Comparison of ENCODE assay signal across 11 cellular contexts in the genomic region with DNA sequence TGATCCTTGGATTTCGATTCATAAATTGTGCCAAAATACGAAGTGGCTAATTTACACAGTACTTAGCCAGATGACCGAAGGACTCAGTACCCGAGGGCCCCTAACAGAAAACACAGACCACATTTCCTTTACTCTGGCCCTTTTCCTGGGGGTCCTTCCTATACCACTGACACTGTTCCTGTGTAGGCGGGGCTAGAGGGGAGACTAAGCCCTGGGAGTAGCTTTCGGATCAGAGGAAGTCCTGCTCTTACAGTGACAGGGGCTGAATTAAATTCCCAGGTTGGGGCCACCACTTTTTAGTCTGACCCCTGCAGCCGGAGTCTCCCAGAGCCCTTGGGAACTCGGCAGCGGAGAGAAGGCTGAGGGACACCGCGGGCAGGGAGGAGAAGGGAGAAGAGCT. TPM values are rescaled to one million over a fixed set of nuclear protein-coding genes. Genes with fewer than 3 reads are reported as not detected.
DNase-seq lines count a peak whose midpoint lies in the region; ATAC-seq, FAIRE-seq and TF ChIP-seq lines count a peak whose summit lies in the region.
"Not testable (repeated sequence)": the region's sequence is repeated elsewhere in the genome, so short reads cannot be mapped to it uniquely, and the experiment has no call there.
"Had no signal": no experiment of that assay in that cellular context is flagged by ENCODE, and none has a peak within 500 bp of the region (broad histone marks: within the 10 kb centered on the region; RNA-seq: fewer than 3 reads in every experiment).

No MANE protein-coding gene starts in this region.

- peak; percentile 13 for ATAC-seq in HG02610 (IDR thresholded peaks at IDR 0.05; ENCODE audit: unreplicated experiment)
- ATAC-seq in activated CD8-positive, alpha-beta T cell treated with anti-CD3 and anti-CD28 coated beads for 36 hours, result peak; percentile 8
- ATAC-seq in foreskin keratinocyte; natural killer cell treated with Interleukin-12 subunit alpha and Interleukin-12 subunit beta and Interleukin-15 and Interleukin-18, amount 100 ng/mL, for 72 hours: not testable (repeated sequence)

- H3K27me3 ChIP-seq in CD4-positive, alpha-beta memory T cell (ENCODE audit: insufficient read depth, low read length); Karpas-422 (ENCODE audit: low read length); bronchial epithelial cell (ENCODE audit: control insufficient read depth, insufficient read depth, low read length); foreskin keratinocyte; smooth muscle cell (ENCODE audit: low read depth): not testable (repeated sequence)

- H3K4me3 ChIP-seq in CD4-positive, alpha-beta memory T cell (ENCODE audit: low read length in 2 of 2), result peak overlapping the region in 1 of 2 donors; percentile 52
- peak overlapping the region; percentile 63; the same call in 1 of the 2 replicates for H3K4me3 ChIP-seq in Karpas-422 (ENCODE audit: low read length)
- H3K4me3 ChIP-seq in bronchial epithelial cell (ENCODE audit: low read depth, low read length), result peak overlapping the region; percentile 28
- peak overlapping the region; percentile 43 for H3K4me3 ChIP-seq in smooth muscle cell

- H3K4me1 Mint-ChIP-seq in CD4-positive, alpha-beta memory T cell, result peaks cover 0 to 18% (median 11%) of the 10 kb centered on the region in 4 donors
- not testable (repeated sequence) for H3K4me1 Mint-ChIP-seq in activated CD8-positive, alpha-beta T cell treated with anti-CD3 and anti-CD28 coated beads for 36 hours (ENCODE audit: low read depth); natural killer cell treated with Interleukin-12 subunit alpha and Interleukin-12 subunit beta and Interleukin-15 and Interleukin-18, amount 100 ng/mL, for 72 hours (ENCODE audit: low read depth in 2 of 2)

- H3K9me3 ChIP-seq in CD4-positive, alpha-beta memory T cell (ENCODE audit: control insufficient read depth in 1 of 2, low read length in 2 of 2); Karpas-422 (ENCODE audit: low read length); smooth muscle cell (replicated peaks; ENCODE audit: low read depth): not testable (repeated sequence)

- not testable (repeated sequence) for TF ChIP-seq CTCF in activated CD8-positive, alpha-beta T cell treated with anti-CD3 and anti-CD28 coated beads for 36 hours (IDR thresholded peaks at IDR 0.05); bronchial epithelial cell (IDR thresholded peaks at IDR 0.05; ENCODE audit: insufficient read depth, low read length, severe bottlenecking); foreskin keratinocyte (conservative IDR thresholded peaks at IDR 0.05); smooth muscle cell (IDR thresholded peaks at IDR 0.05; ENCODE audit: borderline replicate concordance, insufficient read depth, poor library complexity, severe bottlenecking)

- 80% methylated on average over 9 of the region's 11 CpGs for WGBS in smooth muscle cell (ENCODE audit: low lambda C conversion rate)

- peak overlapping the region in 4 of 7 donors; percentile 89 to 94 (median 92) for H3K27ac Mint-ChIP-seq in CD4-positive, alpha-beta memory T cell
- H3K27ac Mint-ChIP-seq in activated CD8-positive, alpha-beta T cell treated with anti-CD3 and anti-CD28 coated beads for 36 hours, result peak overlapping the region; percentile 91
- H3K27ac Mint-ChIP-seq in natural killer cell treated with Interleukin-12 subunit alpha and Interleukin-12 subunit beta and Interleukin-15 and Interleukin-18, amount 100 ng/mL, for 72 hours, result peak overlapping the region in 1 of 2 donors; percentile 83

- not testable (repeated sequence) for H3K9me2 ChIP-seq in Karpas-422 (replicated peaks; ENCODE audit: insufficient read depth, low read length)

- H3K36me3 ChIP-seq in CD4-positive, alpha-beta memory T cell (ENCODE audit: insufficient read depth, low read length); Karpas-422 (ENCODE audit: insufficient read depth, low read length); bronchial epithelial cell (ENCODE audit: control insufficient read depth, insufficient read depth, low read length); smooth muscle cell (ENCODE audit: low read depth): not testable (repeated sequence)

- H2AFZ ChIP-seq in Karpas-422 (ENCODE audit: low read length); smooth muscle cell (ENCODE audit: low read depth): not testable (repeated sequence)

- intact Hi-C loops in CD4-positive, alpha-beta memory T cell (cut with micrococcal nuclease); activated CD8-positive, alpha-beta T cell treated with anti-CD3 and anti-CD28 coated beads for 36 hours (cut with micrococcal nuclease): not testable (repeated sequence)

- H3F3A ChIP-seq in smooth muscle cell (ENCODE audit: low read depth), result not testable (repeated sequence)

- not testable (repeated sequence) for H4K20me1 ChIP-seq in Karpas-422 (ENCODE audit: insufficient read depth, low read depth, low read length); smooth muscle cell (ENCODE audit: low read depth)

- H3K4me1 ChIP-seq in CD4-positive, alpha-beta memory T cell (ENCODE audit: insufficient read depth, low read length); Karpas-422 (ENCODE audit: low read length); foreskin keratinocyte; smooth muscle cell (ENCODE audit: low read depth): not testable (repeated sequence)

- not testable (repeated sequence) for H3K9ac ChIP-seq in Karpas-422 (ENCODE audit: low read length); smooth muscle cell (ENCODE audit: low read depth)

- CTCF ChIA-PET in CD4-positive, alpha-beta memory T cell (lab: Charles Lee; ENCODE audit: partially characterized antibody), result not testable (repeated sequence)
- CTCF ChIA-PET in activated CD8-positive, alpha-beta T cell treated with anti-CD3 and anti-CD28 coated beads for 36 hours (lab: Charles Lee), result interaction anchor here (1.2 to 2.9 kb wide), 6 partner anchors 31 to 142 kb away, joined by 3 to 22 read pairs (median 5); partner anchors contain the start of gene GSTM4

- H3K79me2 ChIP-seq in Karpas-422 (ENCODE audit: low read length); smooth muscle cell (ENCODE audit: low read depth): not testable (repeated sequence)

- H3K27me3 Mint-ChIP-seq in CD4-positive, alpha-beta memory T cell; activated CD8-positive, alpha-beta T cell treated with anti-CD3 and anti-CD28 coated beads for 36 hours; natural killer cell treated with Interleukin-12 subunit alpha and Interleukin-12 subunit beta and Interleukin-15 and Interleukin-18, amount 100 ng/mL, for 72 hours: not testable (repeated sequence)

- not testable (repeated sequence) for FAIRE-seq in bronchial epithelial cell (lab: Jason Lieb, UNC)

- POLR2A ChIA-PET in CD4-positive, alpha-beta memory T cell (lab: Charles Lee; ENCODE audit: partially characterized antibody), result not testable (repeated sequence)
- POLR2A ChIA-PET in activated CD8-positive, alpha-beta T cell treated with anti-CD3 and anti-CD28 coated beads for 36 hours (lab: Charles Lee), result interaction anchor here (1.0 kb wide), 1 partner anchor 47 kb away, joined by 3 read pairs; no protein-coding TSS in a partner anchor

- not testable (repeated sequence) for H3K9me3 Mint-ChIP-seq in CD4-positive, alpha-beta memory T cell; activated CD8-positive, alpha-beta T cell treated with anti-CD3 and anti-CD28 coated beads for 36 hours; natural killer cell treated with Interleukin-12 subunit alpha and Interleukin-12 subunit beta and Interleukin-15 and Interleukin-18, amount 100 ng/mL, for 72 hours

- not testable (repeated sequence) for DNase-seq in CD4-positive, alpha-beta memory T cell; Karpas-422; activated CD8-positive, alpha-beta T cell treated with anti-CD3 and anti-CD28 coated beads for 36 hours; bronchial epithelial cell (ENCODE audit: low read depth); foreskin keratinocyte; natural killer cell treated with Interleukin-12 subunit alpha and Interleukin-12 subunit beta and Interleukin-15 and Interleukin-18, amount 100 ng/mL, for 72 hours (ENCODE audit: low spot score); smooth muscle cell (lab: John Stamatoyannopoulos, UW; ENCODE audit: unreplicated experiment)

- H3K4me3 Mint-ChIP-seq in CD4-positive, alpha-beta memory T cell, result peak overlapping the region in 5 of 8 donors; percentile 86 to 93 (median 90)
- peak overlapping the region; percentile 85 for H3K4me3 Mint-ChIP-seq in activated CD8-positive, alpha-beta T cell treated with anti-CD3 and anti-CD28 coated beads for 36 hours
- H3K4me3 Mint-ChIP-seq in natural killer cell treated with Interleukin-12 subunit alpha and Interleukin-12 subunit beta and Interleukin-15 and Interleukin-18, amount 100 ng/mL, for 72 hours, result peak overlapping the region; percentile 90

- peak overlapping the region; percentile 26 for H3K27ac ChIP-seq in CD4-positive, alpha-beta memory T cell (ENCODE audit: low read depth, low read length)
- H3K27ac ChIP-seq in Karpas-422 (ENCODE audit: low read length); smooth muscle cell (ENCODE audit: low read depth): not testable (repeated sequence)
- H3K27ac ChIP-seq in foreskin keratinocyte, result peak overlapping the region; percentile 50

- H3K36me3 Mint-ChIP-seq in CD4-positive, alpha-beta memory T cell; activated CD8-positive, alpha-beta T cell treated with anti-CD3 and anti-CD28 coated beads for 36 hours (ENCODE audit: low read depth); natural killer cell treated with Interleukin-12 subunit alpha and Interleukin-12 subunit beta and Interleukin-15 and Interleukin-18, amount 100 ng/mL, for 72 hours: not testable (repeated sequence)

- H3K4me2 ChIP-seq in Karpas-422 (ENCODE audit: low read depth, low read length, poor library complexity, severe bottlenecking) (peak overlapping the region; percentile 62), smooth muscle cell (peak overlapping the region; percentile 74)

RNA-seq across cellular contexts. Expression of gene GSTM1, which starts 0.5 kb away (rescaled TPM):
- not detected for total RNA-seq in CD4-positive, alpha-beta memory T cell
- under 1 TPM in 1 of 2 donors, not detected in 1; 0.49 TPM for polyA plus RNA-seq in CD4-positive, alpha-beta memory T cell
- 8.5 and 14.4 TPM in 2 replicates for total RNA-seq in Karpas-422 (2014; rRNA removed; shearing (Covaris generic); ENCODE audit: low replicate concordance)
- total RNA-seq in activated CD8-positive, alpha-beta T cell treated with anti-CD3 and anti-CD28 coated beads for 36 hours, result 10 to 100 TPM; 47.9 to 49.6 TPM
- total RNA-seq in bronchial epithelial cell (0.90 and 2.6 TPM in 2 replicates), foreskin keratinocyte (17.9 and 19.5 TPM in 2 replicates), smooth muscle cell (15.9 and 20.9 TPM in 2 replicates)
- polyA plus RNA-seq in foreskin keratinocyte (41.0 and 45.9 TPM in 2 replicates), smooth muscle cell (31.4 and 46.3 TPM in 2 replicates)
- 10 to 100 TPM in 1 of 2 donors, not detected in 1; 43.1 TPM for total RNA-seq in natural killer cell treated with Interleukin-12 subunit alpha and Interleukin-12 subunit beta and Interleukin-15 and Interleukin-18, amount 100 ng/mL, for 72 hours
- total RNA-seq: lung microvascular endothelial cell, M059J had no signal
- polyA plus RNA-seq: neural cell had no signal

RNA-seq across cellular contexts. Expression of gene GSTM2, which starts 19.3 kb away (rescaled TPM):
- total RNA-seq in CD4-positive, alpha-beta memory T cell, result 10 to 100 TPM; 30.9 to 31.4 TPM
- 10 to 100 TPM; 11.8 to 14.0 TPM for polyA plus RNA-seq in CD4-positive, alpha-beta memory T cell
- total RNA-seq in Karpas-422 (2014; rRNA removed; shearing (Covaris generic); ENCODE audit: low replicate concordance), result 6.2 and 7.3 TPM in 2 replicates
- total RNA-seq in activated CD8-positive, alpha-beta T cell treated with anti-CD3 and anti-CD28 coated beads for 36 hours, result 10 to 100 TPM; 13.6 to 16.2 TPM
- total RNA-seq in bronchial epithelial cell (0.26 TPM in 2 replicates), foreskin keratinocyte (6.7 and 8.5 TPM in 2 replicates), smooth muscle cell (29.2 and 30.3 TPM in 2 replicates)
- polyA plus RNA-seq in foreskin keratinocyte (18.1 and 20.9 TPM in 2 replicates), smooth muscle cell (41.2 and 43.8 TPM in 2 replicates)
- 10 to 100 TPM in 1 of 2 donors, 1 to 10 TPM in 1; 3.6 to 10.8 TPM for total RNA-seq in natural killer cell treated with Interleukin-12 subunit alpha and Interleukin-12 subunit beta and Interleukin-15 and Interleukin-18, amount 100 ng/mL, for 72 hours

RNA-seq across cellular contexts. Expression of gene GSTM5, which starts 24.9 kb away (rescaled TPM):
- not detected for total RNA-seq in CD4-positive, alpha-beta memory T cell
- polyA plus RNA-seq in CD4-positive, alpha-beta memory T cell, result not detected
- not detected in 2 replicates for total RNA-seq in Karpas-422 (2014; rRNA removed; shearing (Covaris generic); ENCODE audit: low replicate concordance)
- under 1 TPM; 0.49 to 0.50 TPM for total RNA-seq in activated CD8-positive, alpha-beta T cell treated with anti-CD3 and anti-CD28 coated beads for 36 hours
- total RNA-seq in bronchial epithelial cell (not detected in 2 replicates), foreskin keratinocyte (not detected in 2 replicates), smooth muscle cell (not detected in 2 replicates)
- polyA plus RNA-seq in foreskin keratinocyte (not detected in 2 replicates), smooth muscle cell (0.17 and 0.87 TPM in 2 replicates)
- total RNA-seq in natural killer cell treated with Interleukin-12 subunit alpha and Interleukin-12 subunit beta and Interleukin-15 and Interleukin-18, amount 100 ng/mL, for 72 hours, result not detected
- total RNA-seq: lung microvascular endothelial cell, M059J had no signal
- polyA plus RNA-seq: neural cell had no signal

RNA-seq across cellular contexts. Expression of gene GSTM4, which starts 31.2 kb away (rescaled TPM):
- total RNA-seq in CD4-positive, alpha-beta memory T cell, result 10 to 100 TPM; 12.6 to 14.2 TPM
- polyA plus RNA-seq in CD4-positive, alpha-beta memory T cell, result 10 to 100 TPM in 1 of 2 donors, 1 to 10 TPM in 1; 1.7 to 10.4 TPM
- 7.7 and 10.0 TPM in 2 replicates for total RNA-seq in Karpas-422 (2014; rRNA removed; shearing (Covaris generic); ENCODE audit: low replicate concordance)
- 10 to 100 TPM in 1 of 2 experiments, 1 to 10 TPM in 1; 8.3 to 10.5 TPM for total RNA-seq in activated CD8-positive, alpha-beta T cell treated with anti-CD3 and anti-CD28 coated beads for 36 hours
- total RNA-seq in bronchial epithelial cell (0.53 and 1.9 TPM in 2 replicates), foreskin keratinocyte (5.8 and 11.7 TPM in 2 replicates), smooth muscle cell (23.2 and 25.8 TPM in 2 replicates)
- polyA plus RNA-seq in foreskin keratinocyte (10.9 and 18.2 TPM in 2 replicates), smooth muscle cell (32.8 and 34.4 TPM in 2 replicates)
- total RNA-seq in natural killer cell treated with Interleukin-12 subunit alpha and Interleukin-12 subunit beta and Interleukin-15 and Interleukin-18, amount 100 ng/mL, for 72 hours, result 10 to 100 TPM in 1 of 2 donors, 1 to 10 TPM in 1; 8.4 to 25.1 TPM

RNA-seq across cellular contexts. Expression of gene GSTM3, which starts 53.7 kb away (rescaled TPM):
- 1 to 10 TPM; 1.2 TPM for total RNA-seq in CD4-positive, alpha-beta memory T cell
- 10 to 100 TPM; 25.7 to 44.3 TPM for polyA plus RNA-seq in CD4-positive, alpha-beta memory T cell
- total RNA-seq in Karpas-422 (2014; rRNA removed; shearing (Covaris generic); ENCODE audit: low replicate concordance), result not detected in 2 replicates
- 10 to 100 TPM; 40.8 to 42.0 TPM for total RNA-seq in activated CD8-positive, alpha-beta T cell treated with anti-CD3 and anti-CD28 coated beads for 36 hours
- total RNA-seq in bronchial epithelial cell, result 4.7 TPM in 2 replicates
- 45.6 and 56.4 TPM in 2 replicates for total RNA-seq in foreskin keratinocyte
- 59.3 and 72.2 TPM in 2 replicates for polyA plus RNA-seq in foreskin keratinocyte
- 1 to 10 TPM; 2.3 to 4.0 TPM for total RNA-seq in natural killer cell treated with Interleukin-12 subunit alpha and Interleukin-12 subunit beta and Interleukin-15 and Interleukin-18, amount 100 ng/mL, for 72 hours
- 117 and 153 TPM in 2 replicates for total RNA-seq in smooth muscle cell
- polyA plus RNA-seq in smooth muscle cell, result 211 and 218 TPM in 2 replicates
